11 cellular contexts compared by ENCODE assay signal in the genomic region with DNA sequence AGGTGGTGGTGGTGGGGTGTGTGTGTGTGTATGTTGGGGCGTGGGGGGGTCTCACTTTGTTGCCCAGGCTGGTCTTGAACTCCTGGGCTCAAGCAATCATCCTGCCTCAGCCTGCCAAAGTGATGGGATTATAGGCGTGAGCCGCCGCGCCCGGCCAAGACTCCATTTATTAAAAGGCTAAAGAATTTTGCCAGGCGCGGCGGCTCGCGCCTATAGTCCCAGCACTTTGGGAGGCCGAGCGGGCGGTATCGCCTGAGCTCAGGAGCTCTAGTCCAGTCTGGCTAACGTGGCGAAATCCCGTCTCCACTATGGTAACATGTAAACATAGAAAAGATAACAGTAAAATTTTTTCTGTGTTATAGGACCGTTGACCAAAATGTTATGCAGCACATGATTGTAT. TPM values are rescaled to one million over a fixed set of nuclear protein-coding genes. Genes with fewer than 3 reads are reported as not detected.
DNase-seq lines count a peak whose midpoint lies in the region; ATAC-seq and TF ChIP-seq lines count a peak whose summit lies in the region.
"Had no signal": no experiment of that assay in that cellular context is flagged by ENCODE, and none has a peak within 500 bp of the region (broad histone marks: within the 10 kb centered on the region; RNA-seq: fewer than 3 reads in every experiment).

No MANE protein-coding gene starts in this region.

- peaks cover 0 to 11% (median 4%) of the 10 kb centered on the region in 5 donors for H3K36me3 Mint-ChIP-seq in naive thymus-derived CD4-positive, alpha-beta T cell

- H3K36me3 ChIP-seq in ES-I3 (ENCODE audit: insufficient read depth, low read length) (no peaks in the 10 kb centered on the region; the same call in none of the 2 replicates), HAP-1 (replicated peaks) (peaks cover 37% of the 10 kb centered on the region), PC-3 (ENCODE audit: low read depth, low read length) (peaks cover 11% of the 10 kb centered on the region), vagina (peaks cover 0 to 6% of the 10 kb centered on the region in 2 donors), suprapubic skin (peaks cover 19% of the 10 kb centered on the region), tibial artery (peaks cover 0 to 23% (median 14%) of the 10 kb centered on the region in 3 donors)
- peaks cover 0 to 26% (median 0%) of the 10 kb centered on the region in 3 experiments for H3K36me3 ChIP-seq in naive thymus-derived CD4-positive, alpha-beta T cell (ENCODE audit: control insufficient read depth in 2 of 3, insufficient read depth in 3 of 3, low read length in 3 of 3)

- WGBS in suprapubic skin = 59% methylated on average over 18 of the region's 19 CpGs

- H3K27me3 ChIP-seq in HAP-1 (ENCODE audit: low read depth) = no peaks in the 10 kb centered on the region
- no peaks in the 10 kb centered on the region for H3K27me3 ChIP-seq in PC-3 (ENCODE audit: low read length)
- H3K27me3 ChIP-seq in naive thymus-derived CD4-positive, alpha-beta T cell (ENCODE audit: control insufficient read depth in 2 of 2, insufficient read depth in 2 of 2, low read length in 2 of 2) = no peaks in the 10 kb centered on the region
- H3K27me3 ChIP-seq in vagina = no peaks in the 10 kb centered on the region
- H3K27me3 ChIP-seq in suprapubic skin = no peaks in the 10 kb centered on the region
- H3K27me3 ChIP-seq in tibial artery = no peaks in the 10 kb centered on the region

- H3K27ac ChIP-seq in PC-3 (ENCODE audit: low read length) (no peak overlapping the region), vagina (no peak overlapping the region), suprapubic skin (no peak overlapping the region), tibial artery (no peak overlapping the region)
- H3K27ac ChIP-seq in naive thymus-derived CD4-positive, alpha-beta T cell (ENCODE audit: low read depth, low read length) = peak overlapping the region; percentile 79

- peaks cover 9 to 39% (median 30%) of the 10 kb centered on the region in 7 donors for H3K4me1 Mint-ChIP-seq in naive thymus-derived CD4-positive, alpha-beta T cell

- peak overlapping the region; percentile 100; the same call in 1 of the 2 replicates for H3K4me2 ChIP-seq in PC-3 (ENCODE audit: low read length)

- in situ Hi-C loops in HAP-1 (cut with MboI; ENCODE audit: low sequenced_read_pairs) = loop anchor here (5.0 to 25.0 kb wide), 3 partner anchors 195 to 847 kb away; no protein-coding TSS in a partner anchor

- H3K79me2 ChIP-seq in PC-3 (ENCODE audit: low read length) = peaks cover 35% of the 10 kb centered on the region

- 0 out of 2 replicates have a peak overlapping the region, but pooled peaks have one; percentile 99 for H3K4me3 ChIP-seq in HAP-1
- H3K4me3 ChIP-seq in PC-3 (ENCODE audit: low read length) = no peak overlapping the region
- H3K4me3 ChIP-seq in naive thymus-derived CD4-positive, alpha-beta T cell (ENCODE audit: low read length) = no peak overlapping the region
- no peak overlapping the region for H3K4me3 ChIP-seq in vagina
- H3K4me3 ChIP-seq in suprapubic skin = no peak overlapping the region
- no peak overlapping the region for H3K4me3 ChIP-seq in tibial artery

- POLR2A ChIA-PET in PC-3 (lab: Charles Lee; ENCODE audit: unreplicated experiment) = interaction anchor here (1.8 kb wide), 1 partner anchor 45 kb away, joined by 5 read pairs; a partner anchor contains a TSS
- POLR2A ChIA-PET in naive thymus-derived CD4-positive, alpha-beta T cell (lab: Charles Lee) = interaction anchor here (0.8 to 2.9 kb wide), 6 partner anchors 29 to 1768 kb away, joined by 3 to 25 read pairs (median 11); a partner anchor contains a TSS

- TF ChIP-seq EP300 in suprapubic skin (IDR thresholded peaks at IDR 0.05) = no peak

- H3K9me3 ChIP-seq in ES-I3 (ENCODE audit: control insufficient read depth, insufficient read depth, low read length) = no peaks in the 10 kb centered on the region
- no peaks in the 10 kb centered on the region for H3K9me3 ChIP-seq in HAP-1
- no peaks in the 10 kb centered on the region for H3K9me3 ChIP-seq in PC-3 (ENCODE audit: low read length)
- no peaks in the 10 kb centered on the region for H3K9me3 ChIP-seq in naive thymus-derived CD4-positive, alpha-beta T cell (ENCODE audit: control insufficient read depth in 2 of 3, low read length in 3 of 3)
- no peaks in the 10 kb centered on the region for H3K9me3 ChIP-seq in vagina
- H3K9me3 ChIP-seq in suprapubic skin = no peaks in the 10 kb centered on the region
- H3K9me3 ChIP-seq in tibial artery = no peaks in the 10 kb centered on the region

- DNase-seq in HAP-1 (ENCODE audit: low spot score in 2 of 2) = peak in 1 of 2 experiments; percentile 41
- no peak for DNase-seq in PC-3
- DNase-seq in naive thymus-derived CD4-positive, alpha-beta T cell = no peak
- DNase-seq in vagina (ENCODE audit: extremely low spot score in 2 of 2) = no peak
- no peak for DNase-seq in suprapubic skin (ENCODE audit: low spot score in 2 of 2)
- DNase-seq in tibial artery = no peak

- H3K4me3 Mint-ChIP-seq in naive thymus-derived CD4-positive, alpha-beta T cell = no peak overlapping the region

- H3K9me2 ChIP-seq in PC-3 (replicated peaks; ENCODE audit: low read length) = no peaks in the 10 kb centered on the region

- no TSS peak for BruUV-seq in PC-3 (replicated peaks; lab: Mats Ljungman, UMichigan)

- H4K20me1 ChIP-seq in PC-3 (ENCODE audit: low read length) = no peaks in the 10 kb centered on the region

- H3K4me1 ChIP-seq in ES-I3 (ENCODE audit: insufficient read depth, low read length) = peaks cover 4% of the 10 kb centered on the region
- peaks cover 21% of the 10 kb centered on the region for H3K4me1 ChIP-seq in HAP-1
- peaks cover 16% of the 10 kb centered on the region for H3K4me1 ChIP-seq in PC-3 (ENCODE audit: insufficient read depth, low read length)
- H3K4me1 ChIP-seq in naive thymus-derived CD4-positive, alpha-beta T cell (ENCODE audit: control insufficient read depth in 2 of 2, insufficient read depth in 2 of 2, low read length in 2 of 2) = peaks cover 4 to 6% of the 10 kb centered on the region in 2 donors
- peaks cover 8% of the 10 kb centered on the region for H3K4me1 ChIP-seq in vagina
- H3K4me1 ChIP-seq in suprapubic skin = peaks cover 20% of the 10 kb centered on the region
- H3K4me1 ChIP-seq in tibial artery = peaks cover 0 to 22% (median 7%) of the 10 kb centered on the region in 4 donors

- H3K27me3 Mint-ChIP-seq in naive thymus-derived CD4-positive, alpha-beta T cell = no peaks in the 10 kb centered on the region

- intact Hi-C loops in PC-3 (cut with micrococcal nuclease) = loop anchor here (5.0 to 10.0 kb wide), 4 partner anchors 172 to 465 kb away; a partner anchor contains a TSS
- intact Hi-C loops in naive thymus-derived CD4-positive, alpha-beta T cell (cut with micrococcal nuclease) = loop anchor here (1.0 to 10.0 kb wide), 9 partner anchors 46 to 837 kb away; a partner anchor contains a TSS
- intact Hi-C loops in vagina (cut with DNase I) = loop anchor here (10.0 kb wide), 1 partner anchor 335 kb away; no protein-coding TSS in a partner anchor
- intact Hi-C loops in tibial artery (cut with DNase I; ENCODE audit: low total_unique reads) = loop anchor here (2.0 to 10.0 kb wide), 3 partner anchors 192 to 455 kb away; no protein-coding TSS in a partner anchor

- no peaks in the 10 kb centered on the region for H3F3A ChIP-seq in PC-3 (ENCODE audit: low read length, unreplicated experiment)

- ATAC-seq in PC-3 = no peak
- ATAC-seq in naive thymus-derived CD4-positive, alpha-beta T cell = no peak
- no peak for ATAC-seq in GM19023 (IDR thresholded peaks at IDR 0.05; ENCODE audit: unreplicated experiment)

- CTCF ChIA-PET in PC-3 (lab: Charles Lee) = no interaction called here
- CTCF ChIA-PET in naive thymus-derived CD4-positive, alpha-beta T cell (lab: Charles Lee) = interaction anchor here (1.7 kb wide), 1 partner anchor 195 kb away, joined by 7 read pairs; no protein-coding TSS in a partner anchor

- H3K9ac ChIP-seq in ES-I3 (ENCODE audit: low read depth, low read length) = peak overlapping the region; percentile 14; the same call in 1 of the 2 replicates
- no peak overlapping the region for H3K9ac ChIP-seq in PC-3 (ENCODE audit: low read length)

- no peaks in the 10 kb centered on the region for H3K9me3 Mint-ChIP-seq in naive thymus-derived CD4-positive, alpha-beta T cell
- H3K9me3 Mint-ChIP-seq: CD8-positive, alpha-beta memory T cell; HFFc6; T-helper 1 cell treated with Interleukin-12 subunit alpha and Interleukin-12 subunit beta and Interleukin-4 antibody, amounts not matched to agents 30 μg/mL and 1 μg/mL, for 36 hours had no signal

- TF ChIP-seq CTCF in PC-3 (conservative IDR thresholded peaks at IDR 0.05; ENCODE audit: low read depth, low read length) = no peak
- TF ChIP-seq CTCF in vagina (IDR thresholded peaks at IDR 0.05) = no peak
- no peak for TF ChIP-seq CTCF in suprapubic skin (IDR thresholded peaks at IDR 0.05)
- TF ChIP-seq CTCF in tibial artery (IDR thresholded peaks at IDR 0.05) = no peak

- H3K27ac Mint-ChIP-seq in naive thymus-derived CD4-positive, alpha-beta T cell = no peak overlapping the region

- TF ChIP-seq POLR2A in vagina (IDR thresholded peaks at IDR 0.05) (no peak), suprapubic skin (IDR thresholded peaks at IDR 0.05) (no peak)

- H2AFZ ChIP-seq in PC-3 (ENCODE audit: low read length) = peak overlapping the region; percentile 92; the same call in 1 of the 2 replicates

RNA-seq across cellular contexts. Expression of a gene that starts 3.7 kb away (rescaled TPM):
- total RNA-seq in PC-3 (2014; rRNA removed) (282 and 299 TPM in 2 replicates), vagina (168 TPM), suprapubic skin (100 to 1,000 TPM; 146 to 186 (median 157) TPM)
- 100 to 1,000 TPM in 4 of 5 experiments, 10 to 100 TPM in 1; 98.0 to 183 (median 118) TPM for total RNA-seq in naive thymus-derived CD4-positive, alpha-beta T cell
- 100 to 1,000 TPM; 145 to 187 TPM for polyA plus RNA-seq in naive thymus-derived CD4-positive, alpha-beta T cell

RNA-seq across cellular contexts. Expression of a gene that starts 28.6 kb away (rescaled TPM):
- total RNA-seq in PC-3 (2014; rRNA removed) (155 and 208 TPM in 2 replicates), vagina (73.9 TPM), suprapubic skin (10 to 100 TPM; 70.5 to 90.1 (median 88.0) TPM)
- total RNA-seq in naive thymus-derived CD4-positive, alpha-beta T cell = 100 to 1,000 TPM in 2 of 5 experiments, 10 to 100 TPM in 3; 51.8 to 112 (median 62.4) TPM
- polyA plus RNA-seq in naive thymus-derived CD4-positive, alpha-beta T cell = 10 to 100 TPM in 1 of 2 donors, 1 to 10 TPM in 1; 6.4 to 15.7 TPM

RNA-seq across cellular contexts. Expression of a gene that starts 42.9 kb away (rescaled TPM):
- 31.3 and 37.3 TPM in 2 replicates for total RNA-seq in PC-3 (2014; rRNA removed)
- total RNA-seq in naive thymus-derived CD4-positive, alpha-beta T cell = 100 to 1,000 TPM in 1 of 5 experiments, 10 to 100 TPM in 4; 21.3 to 101 (median 77.0) TPM
- polyA plus RNA-seq in naive thymus-derived CD4-positive, alpha-beta T cell = 10 to 100 TPM; 51.2 to 94.7 TPM
- 72.4 TPM for total RNA-seq in vagina
- 10 to 100 TPM; 15.4 to 28.3 (median 20.9) TPM for total RNA-seq in suprapubic skin

RNA-seq across cellular contexts. Expression of a gene that starts 44.9 kb away (rescaled TPM):
- total RNA-seq in PC-3 (2014; rRNA removed) = 71.5 and 87.0 TPM in 2 replicates
- total RNA-seq in naive thymus-derived CD4-positive, alpha-beta T cell = 10 to 100 TPM; 31.8 to 55.6 (median 47.6) TPM
- polyA plus RNA-seq in naive thymus-derived CD4-positive, alpha-beta T cell = 10 to 100 TPM; 24.6 to 36.4 TPM
- total RNA-seq in vagina = 32.4 TPM
- 10 to 100 TPM; 27.9 to 33.1 (median 30.2) TPM for total RNA-seq in suprapubic skin

RNA-seq across cellular contexts. Expression of a gene that starts 45.4 kb away (rescaled TPM):
- total RNA-seq in PC-3 (2014; rRNA removed) (164 and 258 TPM in 2 replicates), vagina (63.8 TPM), suprapubic skin (10 to 100 TPM; 28.0 to 67.3 (median 51.7) TPM)
- 10 to 100 TPM; 51.3 to 92.5 (median 55.2) TPM for total RNA-seq in naive thymus-derived CD4-positive, alpha-beta T cell
- 100 to 1,000 TPM; 152 to 162 TPM for polyA plus RNA-seq in naive thymus-derived CD4-positive, alpha-beta T cell
